Comparison of ENCODE assay signal across 8 cellular contexts in genomic region chr6:786946-787763, GRCh38.
DNase-seq lines count a peak whose midpoint lies in the region; ATAC-seq and TF ChIP-seq lines count a peak whose summit lies in the region.

No MANE protein-coding gene starts in this region.

- H3K9me3 Mint-ChIP-seq in neural crest cell: peaks cover 8% of the 10 kb centered on the region

- 63 to 69% methylated on average over 12 of the region's 12 CpGs for WGBS in body of pancreas, 2 donors
- 84% methylated on average over 12 of the region's 12 CpGs for WGBS in prostate gland

- H3K9me3 ChIP-seq in body of pancreas (no peaks in the 10 kb centered on the region), prostate gland (no peaks in the 10 kb centered on the region)

- H3K36me3 Mint-ChIP-seq in neural crest cell (ENCODE audit: low read depth): no peaks in the 10 kb centered on the region

- H3K27me3 Mint-ChIP-seq in neural crest cell (ENCODE audit: low read depth): peaks cover 2% of the 10 kb centered on the region

- H3K4me3 Mint-ChIP-seq in neural crest cell: no peak overlapping the region

- ATAC-seq in body of pancreas: no peak

- no peaks in the 10 kb centered on the region for H3K4me1 Mint-ChIP-seq in neural crest cell

- intact Hi-C loops in body of pancreas (cut with DNase I): no loop called here
- intact Hi-C loops in prostate gland (cut with DNase I): no loop called here

- no peaks in the 10 kb centered on the region for H3K27me3 ChIP-seq in body of pancreas
- H3K27me3 ChIP-seq in prostate gland (replicated peaks; ENCODE audit: insufficient read depth): no peaks in the 10 kb centered on the region

- H3K27ac ChIP-seq in body of pancreas (no peak overlapping the region), prostate gland (no peak overlapping the region)

- DNase-seq in DMS53 (lab: John Stamatoyannopoulos, UW) (peak; percentile 41), DMS53 treated with DMSO at 0.1 percent for 48 hours (lab: John Stamatoyannopoulos, UW; ENCODE audit: unreplicated experiment) (no peak), body of pancreas (peak in 2 of 4 donors; percentile 11 to 23), neural crest cell (ENCODE audit: low read depth, low spot score) (no peak), NCI-H524 treated with DMSO at 0.1 percent for 48 hours (lab: John Stamatoyannopoulos, UW) (no peak), pons (ENCODE audit: low spot score) (no peak), prostate gland (ENCODE audit: low spot score) (no peak)
- DNase-seq in Jurkat, Clone E6-1 (ENCODE audit: low read depth, low spot score): peak; percentile 87

- peak overlapping the region; percentile 18; the same call in 1 of the 2 replicates for H3K4me3 ChIP-seq in Jurkat, Clone E6-1 (ENCODE audit: low read length)
- H3K4me3 ChIP-seq in body of pancreas: no peak overlapping the region
- H3K4me3 ChIP-seq in prostate gland: no peak overlapping the region

- no peak overlapping the region for H3K27ac Mint-ChIP-seq in neural crest cell (ENCODE audit: unreplicated experiment)

- TF ChIP-seq CTCF in body of pancreas (IDR thresholded peaks at IDR 0.05) (peak; percentile 45 to 71 (median 57)), neural crest cell (conservative IDR thresholded peaks at IDR 0.05) (peak; percentile 66), prostate gland (IDR thresholded peaks at IDR 0.05) (peak in 2 of 4 experiments; percentile 31)

- H3K4me1 ChIP-seq in body of pancreas (no peaks in the 10 kb centered on the region), prostate gland (replicated peaks) (no peaks in the 10 kb centered on the region)

- H3K36me3 ChIP-seq in body of pancreas (replicated peaks in 1 of 2; ENCODE audit: insufficient read depth in 1 of 2, low read depth in 2 of 2) (no peaks in the 10 kb centered on the region), prostate gland (no peaks in the 10 kb centered on the region)

- TF ChIP-seq POLR2A in body of pancreas (IDR thresholded peaks at IDR 0.05) (no peak), prostate gland (IDR thresholded peaks at IDR 0.05) (no peak)

Comparison
In these comparisons a context has a peak if more than half of its experiments do, and no peak if none do; other contexts are left out.
1. DNase-seq: peak in DMS53 (single experiment) and Jurkat, Clone E6-1 (single experiment); none in DMS53 treated with DMSO at 0.1 percent for 48 hours (single experiment), neural crest cell (single experiment), NCI-H524 treated with DMSO at 0.1 percent for 48 hours (single experiment), pons (single experiment) and prostate gland (single experiment).